Comparison of ENCODE assay signal across 8 cellular contexts in genomic region chr3:152267831-152268500, GRCh38. TPM values are rescaled to one million over a fixed set of nuclear protein-coding genes. Genes with fewer than 3 reads are reported as not detected.
DNase-seq lines count a peak whose midpoint lies in the region; ATAC-seq and TF ChIP-seq lines count a peak whose summit lies in the region.

No MANE protein-coding gene starts in this region.

- no peak for ATAC-seq in HG02642 (IDR thresholded peaks at IDR 0.05; ENCODE audit: poor library complexity, unreplicated experiment)

- CTCF ChIA-PET in mammary epithelial cell (lab: Charles Lee; ENCODE audit: low non-redundant PET) = no interaction called here

- H3K9ac ChIP-seq in HUES48 (ENCODE audit: low read depth, low read length) (peak overlapping the region; percentile 86), mammary epithelial cell (ENCODE audit: insufficient read depth, low read length) (peak overlapping the region; percentile 92), mucosa of rectum (ENCODE audit: low read depth in 1 of 2, low read length in 2 of 2) (peak overlapping the region; percentile 94 to 99)

- H3K27ac ChIP-seq in HUES48 (ENCODE audit: low read depth, low read length) (peak overlapping the region; percentile 78), mammary epithelial cell (ENCODE audit: insufficient read depth, low read depth, low read length) (peak overlapping the region; percentile 90), mucosa of rectum (ENCODE audit: low read depth in 2 of 2, low read length in 2 of 2) (peak overlapping the region; percentile 99 to 100)

- dilution Hi-C loops in mammary epithelial cell (cut with HindIII; ENCODE audit: low sequenced_read_pairs) = no loop called here

- H3K4me1 ChIP-seq in HUES48 (ENCODE audit: control insufficient read depth, insufficient read depth, low read length) (peaks cover 23% of the 10 kb centered on the region), mammary epithelial cell (ENCODE audit: insufficient read depth, low read length) (peaks cover 31% of the 10 kb centered on the region), mucosa of rectum (ENCODE audit: control insufficient read depth in 2 of 2, insufficient read depth in 2 of 2, low read length in 2 of 2) (peaks cover 25 to 37% of the 10 kb centered on the region in 2 donors)

- no peaks in the 10 kb centered on the region for H4K20me1 ChIP-seq in mammary epithelial cell (ENCODE audit: insufficient read depth, low read length)

- peak overlapping the region; percentile 83 for H3K4me3 ChIP-seq in HUES48 (ENCODE audit: low read depth, low read length)
- peak overlapping the region; percentile 62 to 87 (median 66) for H3K4me3 ChIP-seq in mammary epithelial cell (replicated peaks in 1 of 3; ENCODE audit: insufficient read depth in 1 of 3, low read depth in 2 of 3, low read length in 3 of 3)
- H3K4me3 ChIP-seq in mucosa of rectum (ENCODE audit: low read length in 2 of 2) = peak overlapping the region; percentile 97 to 99

- H3K36me3 ChIP-seq in HUES48 (ENCODE audit: control insufficient read depth, insufficient read depth, low read length) = no peaks in the 10 kb centered on the region
- no peaks in the 10 kb centered on the region for H3K36me3 ChIP-seq in mammary epithelial cell (ENCODE audit: insufficient read depth, low read length)
- no peaks in the 10 kb centered on the region for H3K36me3 ChIP-seq in mucosa of rectum (ENCODE audit: control insufficient read depth in 2 of 2, insufficient read depth in 2 of 2, low read length in 2 of 2)

- 4% methylated on average over 13 of the region's 14 CpGs for WGBS in mammary epithelial cell (ENCODE audit: low coverage, missing lambda C conversion rate)

- intact Hi-C loops in mammary epithelial cell (cut with micrococcal nuclease) = loop anchor here (2.0 to 5.0 kb wide), 4 partner anchors 31 to 241 kb away; no protein-coding TSS in a partner anchor

- H3K4me2 ChIP-seq in mammary epithelial cell (ENCODE audit: insufficient read depth, low read depth, low read length) = peak overlapping the region; percentile 92

- DNase-seq in A172 (ENCODE audit: low spot score) (peak; percentile 10), mammary epithelial cell (no peak), HuH-7 (ENCODE audit: low spot score) (no peak), T-helper 9 cell (no peak)
- no peak for DNase-seq in stimulated activated naive CD4-positive, alpha-beta T cell treated with Interleukin-2 at 50 U/mL for 16 hours (lab: John Stamatoyannopoulos, UW)

- TSS peak; percentile 51 for BruUV-seq in mammary epithelial cell (replicated peaks; lab: Mats Ljungman, UMichigan)

- in situ Hi-C loops in mammary epithelial cell (cut with MboI; ENCODE audit: low sequenced_read_pairs in 2 of 2) = loop anchor here in 1 of 2 donors (25.0 kb wide), 1 partner anchor 181 kb away; no protein-coding TSS in a partner anchor

- TF ChIP-seq CTCF in mammary epithelial cell (conservative IDR thresholded peaks at IDR 0.05 in 1 of 2, IDR thresholded peaks at IDR 0.05 in 1 of 2; ENCODE audit: extremely low read depth in 1 of 2, insufficient read depth in 1 of 2, low read depth in 1 of 2, low read length in 2 of 2) = no peak

- H3K9me3 ChIP-seq in HUES48 (ENCODE audit: control insufficient read depth, insufficient read depth, low read length) (no peaks in the 10 kb centered on the region), mammary epithelial cell (replicated peaks; ENCODE audit: insufficient read depth, low read length) (no peaks in the 10 kb centered on the region), mucosa of rectum (ENCODE audit: control insufficient read depth in 2 of 2, low read length in 2 of 2) (no peaks in the 10 kb centered on the region)

- H3K27me3 ChIP-seq in HUES48 (ENCODE audit: control insufficient read depth, insufficient read depth, low read length) (peaks cover 20% of the 10 kb centered on the region), mammary epithelial cell (ENCODE audit: insufficient read depth, low read length) (no peaks in the 10 kb centered on the region), mucosa of rectum (ENCODE audit: control insufficient read depth in 2 of 2, insufficient read depth in 2 of 2, low read length in 2 of 2) (no peaks in the 10 kb centered on the region)

- peaks cover 44% of the 10 kb centered on the region for H3K79me2 ChIP-seq in mammary epithelial cell (ENCODE audit: insufficient read depth, low read length)

- H2AFZ ChIP-seq in mammary epithelial cell (ENCODE audit: low read depth, low read length) = peak overlapping the region; percentile 83

RNA-seq across cellular contexts. Expression of gene MBNL1, which starts 0.8 kb away (rescaled TPM):
- total RNA-seq in A172 (2014; rRNA removed; shearing (Covaris generic)) = 137 and 161 TPM in 2 replicates
- 100 to 1,000 TPM; 107 to 188 TPM for total RNA-seq in mammary epithelial cell
- polyA plus RNA-seq in mammary epithelial cell = 69.5 TPM
- 363 TPM for polyA minus RNA-seq in mammary epithelial cell
